8 cellular contexts compared by ENCODE assay signal in genomic region chr2:112749755-112750559, GRCh38. TPM values are rescaled to one million over a fixed set of nuclear protein-coding genes. Genes with fewer than 3 reads are reported as not detected.
DNase-seq lines count a peak whose midpoint lies in the region; ATAC-seq and TF ChIP-seq lines count a peak whose summit lies in the region.

No MANE protein-coding gene starts in this region.

- ATAC-seq in GM18907 (IDR thresholded peaks at IDR 0.05; ENCODE audit: unreplicated experiment) = peak; percentile 79

- peak overlapping the region; percentile 29 for H3K4me3 Mint-ChIP-seq in activated T-helper 1 cell treated with anti-CD3 and anti-CD28 coated beads, Interleukin-12 subunit alpha, Interleukin-12 subunit beta, Interleukin-2, Interleukin-4 antibody, amounts not matched to agents 30 ng/mL and 10 ng/mL and 1 ng/mL, durations not matched to agents 14 hours and 24 hours and 36 hours

- H3K4me1 Mint-ChIP-seq in activated T-helper 1 cell treated with anti-CD3 and anti-CD28 coated beads, Interleukin-12 subunit alpha, Interleukin-12 subunit beta, Interleukin-2, Interleukin-4 antibody, amounts not matched to agents 30 ng/mL and 10 ng/mL and 1 ng/mL, durations not matched to agents 14 hours and 24 hours and 36 hours (ENCODE audit: low read depth) = peaks cover 58% of the 10 kb centered on the region

- WGBS in suprapubic skin = 69% methylated on average over 9 of the region's 9 CpGs

- H3K27ac ChIP-seq in fibroblast of lung (ENCODE audit: insufficient read depth, low read length) (peak overlapping the region; percentile 73), suprapubic skin (no peak overlapping the region)

- H3K9me3 ChIP-seq in fibroblast of lung (ENCODE audit: control insufficient read depth, insufficient read depth, low read depth, low read length) (no peaks in the 10 kb centered on the region), suprapubic skin (no peaks in the 10 kb centered on the region)

- H3K27me3 ChIP-seq in fibroblast of lung (ENCODE audit: control insufficient read depth, insufficient read depth, low read length) (no peaks in the 10 kb centered on the region), suprapubic skin (no peaks in the 10 kb centered on the region)

- intact Hi-C loops in activated T-helper 1 cell treated with anti-CD3 and anti-CD28 coated beads, Interleukin-12 subunit alpha, Interleukin-12 subunit beta, Interleukin-2, Interleukin-4 antibody, amounts not matched to agents 30 ng/mL and 10 ng/mL and 1 ng/mL, durations not matched to agents 14 hours and 24 hours and 36 hours (cut with micrococcal nuclease) = loop anchor here (1.0 kb wide), 4 partner anchors 14 to 208 kb away; partner anchors contain the start of gene CKAP2L

- no peak for TF ChIP-seq POLR2A in suprapubic skin (IDR thresholded peaks at IDR 0.05)

- TF ChIP-seq CTCF in fibroblast of lung (conservative IDR thresholded peaks at IDR 0.05 in 1 of 2, IDR thresholded peaks at IDR 0.05 in 1 of 2; ENCODE audit: low read depth in 1 of 2, low read length in 2 of 2) (peak; percentile 99), suprapubic skin (IDR thresholded peaks at IDR 0.05) (peak; percentile 69 to 87)

- DNase-seq in AML-193 (lab: John Stamatoyannopoulos, UW) (peak; percentile 82 to 84), HUDEP-2 (lab: John Stamatoyannopoulos, UW; ENCODE audit: unreplicated experiment in 76 of 76) (peak in 69 of 76 experiments; percentile 2 to 76 (median 53)), RPMI7951 (ENCODE audit: low read depth) (peak; percentile 75), fibroblast of lung (ENCODE audit: low read depth in 2 of 2) (peak; percentile 65 to 80), nucleus accumbens (lab: John Stamatoyannopoulos, UW) (peak in 51 of 56 donors; percentile 5 to 83 (median 50)), suprapubic skin (ENCODE audit: low spot score in 2 of 2) (peak in 1 of 2 donors; percentile 69)
- DNase-seq in activated T-helper 1 cell treated with anti-CD3 and anti-CD28 coated beads, Interleukin-12 subunit alpha, Interleukin-12 subunit beta, Interleukin-2, Interleukin-4 antibody, amounts not matched to agents 30 ng/mL and 10 ng/mL and 1 ng/mL, durations not matched to agents 14 hours and 24 hours and 36 hours (ENCODE audit: low spot score) = peak; percentile 76

- no peaks in the 10 kb centered on the region for H4K20me1 ChIP-seq in fibroblast of lung (ENCODE audit: control insufficient read depth, extremely low read depth, insufficient read depth, low read length)

- TF ChIP-seq EP300 in suprapubic skin (IDR thresholded peaks at IDR 0.05) = no peak

- peaks cover 41% of the 10 kb centered on the region for H3K36me3 Mint-ChIP-seq in activated T-helper 1 cell treated with anti-CD3 and anti-CD28 coated beads, Interleukin-12 subunit alpha, Interleukin-12 subunit beta, Interleukin-2, Interleukin-4 antibody, amounts not matched to agents 30 ng/mL and 10 ng/mL and 1 ng/mL, durations not matched to agents 14 hours and 24 hours and 36 hours (ENCODE audit: low read depth)

- H3K79me2 ChIP-seq in fibroblast of lung (ENCODE audit: control insufficient read depth, insufficient read depth, low read length) = peaks cover 33% of the 10 kb centered on the region

- no peak overlapping the region for H3K4me3 ChIP-seq in fibroblast of lung (replicated peaks in 1 of 4; ENCODE audit: control extremely low read depth in 1 of 4, insufficient read depth in 1 of 4, low read depth in 3 of 4, low read length in 4 of 4)
- no peak overlapping the region for H3K4me3 ChIP-seq in suprapubic skin

- H3K27me3 Mint-ChIP-seq in activated T-helper 1 cell treated with anti-CD3 and anti-CD28 coated beads, Interleukin-12 subunit alpha, Interleukin-12 subunit beta, Interleukin-2, Interleukin-4 antibody, amounts not matched to agents 30 ng/mL and 10 ng/mL and 1 ng/mL, durations not matched to agents 14 hours and 24 hours and 36 hours (ENCODE audit: insufficient read depth) = no peaks in the 10 kb centered on the region

- H3K36me3 ChIP-seq in fibroblast of lung (ENCODE audit: control insufficient read depth, insufficient read depth, low read length) (no peaks in the 10 kb centered on the region), suprapubic skin (no peaks in the 10 kb centered on the region)

- peak overlapping the region; percentile 54 for H3K4me2 ChIP-seq in fibroblast of lung (ENCODE audit: extremely low read depth, insufficient read depth, low read length)

- peak overlapping the region; percentile 77 for H3K27ac Mint-ChIP-seq in activated T-helper 1 cell treated with anti-CD3 and anti-CD28 coated beads, Interleukin-12 subunit alpha, Interleukin-12 subunit beta, Interleukin-2, Interleukin-4 antibody, amounts not matched to agents 30 ng/mL and 10 ng/mL and 1 ng/mL, durations not matched to agents 14 hours and 24 hours and 36 hours

- H3K4me1 ChIP-seq in fibroblast of lung (ENCODE audit: control insufficient read depth, extremely low read depth, insufficient read depth, low read length) (peaks cover 2% of the 10 kb centered on the region), suprapubic skin (no peaks in the 10 kb centered on the region)

- H3K9me3 Mint-ChIP-seq in activated T-helper 1 cell treated with anti-CD3 and anti-CD28 coated beads, Interleukin-12 subunit alpha, Interleukin-12 subunit beta, Interleukin-2, Interleukin-4 antibody, amounts not matched to agents 30 ng/mL and 10 ng/mL and 1 ng/mL, durations not matched to agents 14 hours and 24 hours and 36 hours = no peaks in the 10 kb centered on the region

- H2AFZ ChIP-seq in fibroblast of lung (ENCODE audit: low read length) = peak overlapping the region; percentile 62

- H3K9ac ChIP-seq in fibroblast of lung (ENCODE audit: insufficient read depth, low read length) = no peak overlapping the region

RNA-seq across cellular contexts. Expression of gene CKAP2L, which starts 14.5 kb away (rescaled TPM):
- 47.1 and 61.9 TPM in 2 replicates for total RNA-seq in RPMI7951 (2014; rRNA removed; shearing (Covaris generic))
- 20.9 and 21.2 TPM in 2 replicates for total RNA-seq in activated T-helper 1 cell treated with anti-CD3 and anti-CD28 coated beads, Interleukin-12 subunit alpha, Interleukin-12 subunit beta, Interleukin-2, Interleukin-4 antibody, amounts not matched to agents 30 ng/mL and 10 ng/mL and 1 ng/mL, durations not matched to agents 14 hours and 24 hours and 36 hours
- 0.26 and 3.0 TPM in 2 replicates for total RNA-seq in fibroblast of lung
- polyA plus RNA-seq in fibroblast of lung = 4.4 and 14.5 TPM in 2 replicates
- 2.9 and 11.9 TPM in 2 replicates for polyA plus RNA-seq in fibroblast of lung (2012)
- 2.7 TPM in 1 of 2 replicates, not detected in the other for polyA minus RNA-seq in fibroblast of lung (ENCODE audit: low replicate concordance)
- 1 to 10 TPM; 1.7 to 9.1 (median 3.2) TPM for total RNA-seq in suprapubic skin

RNA-seq across cellular contexts. Expression of gene NT5DC4, which starts 29.1 kb away (rescaled TPM):
- not detected in 2 replicates for total RNA-seq in RPMI7951 (2014; rRNA removed; shearing (Covaris generic))
- not detected in 2 replicates for total RNA-seq in activated T-helper 1 cell treated with anti-CD3 and anti-CD28 coated beads, Interleukin-12 subunit alpha, Interleukin-12 subunit beta, Interleukin-2, Interleukin-4 antibody, amounts not matched to agents 30 ng/mL and 10 ng/mL and 1 ng/mL, durations not matched to agents 14 hours and 24 hours and 36 hours
- total RNA-seq in fibroblast of lung = not detected in 2 replicates
- polyA plus RNA-seq in fibroblast of lung = not detected in 2 replicates
- polyA plus RNA-seq in fibroblast of lung (2012) = not detected in 2 replicates
- not detected in 2 replicates for polyA minus RNA-seq in fibroblast of lung (ENCODE audit: low replicate concordance)
- total RNA-seq in suprapubic skin = 1 to 10 TPM in 1 of 4 donors, not detected in 3; 4.2 TPM

RNA-seq across cellular contexts. Expression of gene IL1A, which starts 34.3 kb away (rescaled TPM):
- 1.9 and 2.3 TPM in 2 replicates for total RNA-seq in RPMI7951 (2014; rRNA removed; shearing (Covaris generic))
- 7.5 and 7.8 TPM in 2 replicates for total RNA-seq in activated T-helper 1 cell treated with anti-CD3 and anti-CD28 coated beads, Interleukin-12 subunit alpha, Interleukin-12 subunit beta, Interleukin-2, Interleukin-4 antibody, amounts not matched to agents 30 ng/mL and 10 ng/mL and 1 ng/mL, durations not matched to agents 14 hours and 24 hours and 36 hours
- total RNA-seq in fibroblast of lung (0.17 and 0.26 TPM in 2 replicates), suprapubic skin (1 to 10 TPM in 1 of 4 donors, under 1 TPM in 2, not detected in 1; 0.49 to 1.1 (median 0.76) TPM)
- polyA plus RNA-seq in fibroblast of lung = 0.07 and 0.09 TPM in 2 replicates
- polyA plus RNA-seq in fibroblast of lung (2012) = 0.09 TPM in 1 of 2 replicates, not detected in the other
- polyA minus RNA-seq in fibroblast of lung (ENCODE audit: low replicate concordance) = not detected in 2 replicates
